Comparison of ENCODE assay signal across 22 cellular contexts in genomic region chr2:15986068-15986560, GRCh38. TPM values are rescaled to one million over a fixed set of nuclear protein-coding genes. Genes with fewer than 3 reads are reported as not detected.
"Had no signal": no experiment of that assay in that cellular context is flagged by ENCODE, and none has a peak within 500 bp of the region (broad histone marks: within the 10 kb centered on the region; RNA-seq: fewer than 3 reads in every experiment).

No MANE protein-coding gene starts in this region.

- H3K27ac ChIP-seq: ascending aorta, breast epithelium, esophagus squamous epithelium, parathyroid adenoma, thoracic aorta, upper lobe of right lung had no signal

- H3K4me1 ChIP-seq: ascending aorta, breast epithelium, parathyroid adenoma, upper lobe of right lung had no signal

- ATAC-seq: left cardiac atrium; sciatic nerve; stimulated activated memory B cell treated with anti-CD40 and anti-IgM and Interleukin-4, amounts not matched to agents 10 μg/mL and 1 μg/mL and 100 μg/mL, for 72 hours; upper lobe of right lung had no signal

- H3K27me3 ChIP-seq: ascending aorta, breast epithelium, esophagus squamous epithelium, upper lobe of right lung had no signal

- H3K36me3 ChIP-seq: ascending aorta, breast epithelium, esophagus squamous epithelium, thoracic aorta, upper lobe of right lung had no signal

- H3K4me3 ChIP-seq: ascending aorta, breast epithelium, esophagus squamous epithelium, lung, thoracic aorta, upper lobe of right lung had no signal

- DNase-seq: activated CD4-positive, CD25-positive, alpha-beta regulatory T cell treated with anti-CD3 and anti-CD28 coated beads, Interleukin-2, amount 50 U/mL, for 72 hours; activated CD8-positive, alpha-beta memory T cell treated with anti-CD3 and anti-CD28 coated beads for 24 hours; activated CD8-positive, alpha-beta memory T cell treated with anti-CD3 and anti-CD28 coated beads, Interleukin-2, amount 50 U/mL, for 48 hours; activated gamma-delta T cell; activated T-cell treated with anti-CD3 and anti-CD28 coated beads, Interleukin-2, amount 50 U/mL, for 48 hours; cerebellar nuclear complex; cortex of kidney; effector CD8-positive, alpha-beta T cell; esophagus squamous epithelium; left cardiac atrium; stimulated activated CD4-positive, alpha-beta T cell treated with anti-CD3 and anti-CD28 coated beads, Interleukin-4, amount 100 ng/mL, for 4 hours; T-helper 1 cell; T1000; upper lobe of right lung had no signal

- H3K9ac ChIP-seq: parathyroid adenoma had no signal

- H3K9me3 ChIP-seq: ascending aorta, breast epithelium, esophagus squamous epithelium, thoracic aorta, upper lobe of right lung had no signal

RNA-seq across cellular contexts. Expression of gene MYCN, which starts 45.8 kb away (rescaled TPM):
- total RNA-seq: ascending aorta; natural killer cell treated with Interleukin-12 subunit alpha and Interleukin-12 subunit beta and Interleukin-15 and Interleukin-18, amount 100 ng/mL, for 72 hours had no signal
